ENCODE assay signal across 1 cellular context in genomic region chr5:109242518-109242917, GRCh38.
TF ChIP-seq lines count a peak whose summit lies in the region.

No MANE protein-coding gene starts in this region.

TF ChIP-seq in GM12878, 131 proteins besides CTCF, POLR2A, EP300 and RAD21 (continued from another document):
- TF ChIP-seq RUNX3 (IDR thresholded peaks at IDR 0.05; ENCODE audit: low read length), result peak; percentile 72
